Comparison of ENCODE assay signal across 17 cellular contexts in genomic region chr1:31621872-31622730, GRCh38. TPM values are rescaled to one million over a fixed set of nuclear protein-coding genes. Genes with fewer than 3 reads are reported as not detected.
"Had no signal": no experiment of that assay in that cellular context is flagged by ENCODE, and none has a peak within 500 bp of the region (broad histone marks: within the 10 kb centered on the region; RNA-seq: fewer than 3 reads in every experiment).

No MANE protein-coding gene starts in this region.

- H3K9me3 Mint-ChIP-seq: activated B cell treated with CpG ODN at 0.5 μM for 24 hours, mesothelial cell of epicardium had no signal

- H3K36me3 Mint-ChIP-seq: mesothelial cell of epicardium had no signal

- H3K36me3 ChIP-seq: colonic mucosa, ovary, sigmoid colon had no signal

- H3K27me3 ChIP-seq: ovary, testis had no signal

- H3K27ac Mint-ChIP-seq: activated B cell treated with CpG ODN at 0.5 μM for 24 hours, mesothelial cell of epicardium had no signal

- ATAC-seq: foreskin keratinocyte had no signal

- H3K4me3 Mint-ChIP-seq: activated B cell treated with CpG ODN at 0.5 μM for 24 hours, mesothelial cell of epicardium had no signal

- H3K4me3 ChIP-seq: colonic mucosa, lung, ovary, sigmoid colon, spleen, stomach, testis had no signal

- DNase-seq: activated B cell treated with CpG ODN at 0.5 μM for 24 hours; activated CD4-positive, alpha-beta T cell treated with anti-CD3 and anti-CD28 coated beads for 48 hours; activated naive CD4-positive, alpha-beta T cell treated with Interleukin-2 at 50 U/mL for 16 hours; caudate nucleus; colonic mucosa; effector CD4-positive, alpha-beta T cell; foreskin keratinocyte; head of caudate nucleus; ovary; sigmoid colon; spleen; stomach; T-helper 2 cell; testis had no signal

RNA-seq across cellular contexts. Expression of gene HCRTR1, which starts 4.6 kb away (rescaled TPM):
- total RNA-seq: activated B cell treated with CpG ODN at 0.5 μM for 24 hours, colonic mucosa, foreskin keratinocyte, myocyte, ovary, sigmoid colon, spleen, stomach had no signal

RNA-seq across cellular contexts. Expression of gene TINAGL1, which starts 45.8 kb away (rescaled TPM):
- total RNA-seq: activated B cell treated with CpG ODN at 0.5 μM for 24 hours had no signal
